In genomic region chr10:112348759-112349158, GRCh38 we compare ENCODE assay signal across 22 cellular contexts.
DNase-seq lines count a peak whose midpoint lies in the region.
"Had no signal": no experiment of that assay in that cellular context is flagged by ENCODE, and none has a peak within 500 bp of the region (broad histone marks: within the 10 kb centered on the region; RNA-seq: fewer than 3 reads in every experiment).

No MANE protein-coding gene starts in this region.

- peak overlapping the region; percentile 78 for H3K27ac ChIP-seq in angular gyrus (ENCODE audit: low read depth, low read length)
- H3K27ac ChIP-seq: BLaER1 had no signal

- DNase-seq in inferior parietal cortex (ENCODE audit: extremely low spot score) (peak; percentile 20), superior temporal gyrus (ENCODE audit: extremely low spot score) (peak; percentile 53), NCI-H2227 (lab: John Stamatoyannopoulos, UW; ENCODE audit: unreplicated experiment) (no peak), kidney glomerular epithelial cell (lab: John Stamatoyannopoulos, UW) (no peak), NCI-H1436 treated with DMSO at 0.1 percent for 48 hours (lab: John Stamatoyannopoulos, UW) (no peak)
- DNase-seq: 8988T; ACHN; BE2C; C1 segment of cervical spinal cord; CD4-positive, alpha-beta memory T cell; CD4-positive, CD25-positive, alpha-beta regulatory T cell; CD8-positive, alpha-beta memory T cell; COR-L47; DMS 273 treated with DMSO at 0.1 percent for 48 hours; DMS153; DMS53; DMS79; DND-41; EL; GDM1 had no signal

Comparison
In these comparisons a context has a peak if more than half of its experiments do, and no peak if none do; other contexts are left out.
1. DNase-seq: peak in inferior parietal cortex (single experiment) and superior temporal gyrus (single experiment); none in NCI-H2227 (single experiment), kidney glomerular epithelial cell (single experiment) and NCI-H1436 treated with DMSO at 0.1 percent for 48 hours (single experiment).